Comparison of ENCODE assay signal across 23 cellular contexts in genomic region chr10:52967806-52968795, GRCh38.
"Had no signal": no experiment of that assay in that cellular context is flagged by ENCODE, and none has a peak within 500 bp of the region (broad histone marks: within the 10 kb centered on the region; RNA-seq: fewer than 3 reads in every experiment).

No MANE protein-coding gene starts in this region.

- H3K27ac ChIP-seq: body of pancreas, cardiac muscle cell, foreskin keratinocyte, thyroid gland, upper lobe of right lung had no signal

- H3K9me3 ChIP-seq: body of pancreas, mucosa of descending colon, thyroid gland, upper lobe of right lung had no signal

- H3K9me3 Mint-ChIP-seq: activated CD4-positive, alpha-beta T cell treated with anti-CD3 and anti-CD28 coated beads, Interleukin-2, amount 10 ng/mL, durations not matched to agents 7 days and 5 days; activated naive CD4-positive, alpha-beta T cell treated with anti-CD3 and anti-CD28 coated beads, Interleukin-2, amount 50 U/mL, for 24 hours; activated T-helper 1 cell treated with anti-CD3 and anti-CD28 coated beads, Interleukin-12 subunit alpha, Interleukin-12 subunit beta, Interleukin-2, Interleukin-4 antibody, amounts not matched to agents 30 ng/mL and 10 ng/mL and 1 ng/mL, durations not matched to agents 14 hours and 24 hours and 36 hours had no signal

- DNase-seq: activated CD4-positive, alpha-beta T cell treated with anti-CD3 and anti-CD28 coated beads, Interleukin-2, amount 10 ng/mL, durations not matched to agents 7 days and 5 days; activated CD8-positive, alpha-beta T cell treated with anti-CD3 and anti-CD28 coated beads, Interleukin-2, amount 10 ng/mL, durations not matched to agents 7 days and 5 days; activated gamma-delta T cell; anterior cingulate cortex; body of pancreas; cortex of kidney; erythroblast; foreskin keratinocyte; left colon; mucosa of descending colon; retina; stimulated activated CD4-positive, alpha-beta T cell treated with anti-CD3 and anti-CD28 coated beads, Interleukin-4, amount 100 ng/mL, for 24 hours; substantia nigra; thyroid gland; upper lobe of right lung had no signal

- H3K4me1 ChIP-seq: thyroid gland, upper lobe of right lung had no signal

- H3K4me3 Mint-ChIP-seq: activated CD4-positive, alpha-beta T cell treated with anti-CD3 and anti-CD28 coated beads, Interleukin-2, amount 10 ng/mL, durations not matched to agents 7 days and 5 days; activated CD8-positive, alpha-beta T cell treated with anti-CD3 and anti-CD28 coated beads, Interleukin-2, amount 10 ng/mL, durations not matched to agents 7 days and 5 days; activated naive CD4-positive, alpha-beta T cell treated with anti-CD3 and anti-CD28 coated beads, Interleukin-2, amount 50 U/mL, for 24 hours; activated T-helper 1 cell treated with anti-CD3 and anti-CD28 coated beads, Interleukin-12 subunit alpha, Interleukin-12 subunit beta, Interleukin-2, Interleukin-4 antibody, amounts not matched to agents 30 ng/mL and 10 ng/mL and 1 ng/mL, durations not matched to agents 14 hours and 24 hours and 36 hours; memory B cell; neural crest cell; stimulated activated naive CD8-positive, alpha-beta T cell treated with anti-CD3 and anti-CD28 coated beads, Interleukin-15, Interleukin-2, amounts not matched to agents 100 ng/mL and 50 ng/mL, for 24 hours had no signal

- H3K36me3 ChIP-seq: cardiac muscle cell, thyroid gland, upper lobe of right lung had no signal

- H3K4me3 ChIP-seq: body of pancreas, cardiac muscle cell, mucosa of descending colon, thyroid gland, upper lobe of right lung had no signal

- H3K27me3 Mint-ChIP-seq: activated CD4-positive, alpha-beta T cell treated with anti-CD3 and anti-CD28 coated beads, Interleukin-2, amount 10 ng/mL, durations not matched to agents 7 days and 5 days; activated naive CD4-positive, alpha-beta T cell treated with anti-CD3 and anti-CD28 coated beads, Interleukin-2, amount 50 U/mL, for 24 hours; memory B cell; stimulated activated naive CD8-positive, alpha-beta T cell treated with anti-CD3 and anti-CD28 coated beads, Interleukin-15, Interleukin-2, amounts not matched to agents 100 ng/mL and 50 ng/mL, for 24 hours had no signal

- FAIRE-seq: keratinocyte had no signal

- H3K27ac Mint-ChIP-seq: activated CD4-positive, alpha-beta T cell treated with anti-CD3 and anti-CD28 coated beads, Interleukin-2, amount 10 ng/mL, durations not matched to agents 7 days and 5 days; activated CD8-positive, alpha-beta T cell treated with anti-CD3 and anti-CD28 coated beads, Interleukin-2, amount 10 ng/mL, durations not matched to agents 7 days and 5 days; activated naive CD4-positive, alpha-beta T cell treated with anti-CD3 and anti-CD28 coated beads, Interleukin-2, amount 50 U/mL, for 24 hours; activated T-helper 1 cell treated with anti-CD3 and anti-CD28 coated beads, Interleukin-12 subunit alpha, Interleukin-12 subunit beta, Interleukin-2, Interleukin-4 antibody, amounts not matched to agents 30 ng/mL and 10 ng/mL and 1 ng/mL, durations not matched to agents 14 hours and 24 hours and 36 hours; stimulated activated naive CD8-positive, alpha-beta T cell treated with anti-CD3 and anti-CD28 coated beads, Interleukin-15, Interleukin-2, amounts not matched to agents 100 ng/mL and 50 ng/mL, for 24 hours had no signal

- ATAC-seq: activated CD4-positive, CD25-positive, alpha-beta regulatory T cell treated with anti-CD3 and anti-CD28 coated beads, Interleukin-2, amount 50 U/mL, for 24 hours; activated CD8-positive, alpha-beta T cell treated with anti-CD3 and anti-CD28 coated beads, Interleukin-2, amount 10 ng/mL, durations not matched to agents 7 days and 5 days; body of pancreas; foreskin keratinocyte; left colon; mucosa of descending colon; upper lobe of right lung had no signal

- H3K27me3 ChIP-seq: body of pancreas, cardiac muscle cell, foreskin keratinocyte, thyroid gland, upper lobe of right lung had no signal

- H3K36me3 Mint-ChIP-seq: activated naive CD4-positive, alpha-beta T cell treated with anti-CD3 and anti-CD28 coated beads, Interleukin-2, amount 50 U/mL, for 24 hours; memory B cell had no signal

- H3K4me1 Mint-ChIP-seq: activated CD4-positive, alpha-beta T cell treated with anti-CD3 and anti-CD28 coated beads, Interleukin-2, amount 10 ng/mL, durations not matched to agents 7 days and 5 days; activated naive CD4-positive, alpha-beta T cell treated with anti-CD3 and anti-CD28 coated beads, Interleukin-2, amount 50 U/mL, for 24 hours had no signal
